In the genomic region with DNA sequence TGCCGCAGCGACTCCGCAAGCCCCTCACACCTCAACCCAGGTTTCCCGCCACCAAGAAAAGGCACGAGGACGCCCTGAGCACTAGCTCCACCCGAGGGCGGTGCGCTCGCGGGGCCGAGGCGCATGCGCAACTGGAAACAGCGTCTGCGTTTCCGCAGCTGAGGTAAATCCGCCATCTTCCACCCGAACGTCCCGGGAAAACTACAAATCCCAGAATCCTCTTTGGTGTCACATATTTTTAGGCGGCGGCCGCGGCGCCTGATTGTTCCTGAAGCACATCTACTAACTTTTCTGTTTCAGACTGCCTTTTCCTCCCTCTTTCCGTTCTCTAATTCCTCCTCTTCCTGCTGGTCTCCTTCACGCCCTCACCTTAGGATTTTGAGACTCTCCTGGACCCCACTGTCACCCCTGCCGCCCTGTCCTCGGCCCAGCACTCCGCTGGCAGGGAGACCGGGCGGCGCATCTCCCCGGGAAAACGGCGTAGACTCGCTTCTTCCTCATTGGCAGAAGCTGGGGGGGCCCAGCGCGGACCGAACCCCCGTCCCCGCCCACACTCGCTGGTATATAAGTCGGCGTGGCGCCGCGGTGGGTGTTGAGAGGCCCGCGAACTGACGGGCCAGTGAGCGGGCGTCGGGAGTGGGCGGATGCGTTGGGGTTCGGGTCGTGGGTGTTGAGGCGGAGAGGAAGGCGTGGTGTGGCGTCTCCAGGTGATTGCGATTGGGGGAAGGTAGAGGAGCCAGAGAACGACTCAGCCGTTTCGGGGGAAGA, we compare ENCODE assay signal across 1 cellular context.
TF ChIP-seq lines count a peak whose summit lies in the region.

ZCWPW1 (minus strand) TSS at position 505 of the 768 bp plus-strand sequence. CDS start 8,054 bp downstream, outside the sequence.

TF ChIP-seq in K562, 482 proteins besides CTCF, POLR2A, EP300 and RAD21 (continued from another document and continues in another):
- TF ChIP-seq, protein P1, sequence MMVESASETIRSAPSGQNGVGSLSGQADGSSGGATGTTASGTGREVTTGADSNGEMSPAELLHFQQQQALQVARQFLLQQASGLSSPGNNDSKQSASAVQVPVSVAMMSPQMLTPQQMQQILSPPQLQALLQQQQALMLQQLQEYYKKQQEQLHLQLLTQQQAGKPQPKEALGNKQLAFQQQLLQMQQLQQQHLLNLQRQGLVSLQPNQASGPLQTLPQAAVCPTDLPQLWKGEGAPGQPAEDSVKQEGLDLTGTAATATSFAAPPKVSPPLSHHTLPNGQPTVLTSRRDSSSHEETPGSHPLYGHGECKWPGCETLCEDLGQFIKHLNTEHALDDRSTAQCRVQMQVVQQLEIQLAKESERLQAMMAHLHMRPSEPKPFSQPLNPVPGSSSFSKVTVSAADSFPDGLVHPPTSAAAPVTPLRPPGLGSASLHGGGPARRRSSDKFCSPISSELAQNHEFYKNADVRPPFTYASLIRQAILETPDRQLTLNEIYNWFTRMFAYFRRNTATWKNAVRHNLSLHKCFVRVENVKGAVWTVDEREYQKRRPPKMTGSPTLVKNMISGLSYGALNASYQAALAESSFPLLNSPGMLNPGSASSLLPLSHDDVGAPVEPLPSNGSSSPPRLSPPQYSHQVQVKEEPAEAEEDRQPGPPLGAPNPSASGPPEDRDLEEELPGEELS (CRISPR knock-in tag; IDR thresholded peaks at IDR 0.05; ENCODE audit: borderline replicate concordance): peak; percentile 96; the same call in 1 of the 2 replicates
- no peak for TF ChIP-seq ZKSCAN8 (CRISPR knock-in tag; IDR thresholded peaks at IDR 0.05)
- TF ChIP-seq RBBP5 (IDR thresholded peaks at IDR 0.05; ENCODE audit: borderline replicate concordance, insufficient read depth, low read length, poor library complexity, severe bottlenecking): peak; percentile 34
- TF ChIP-seq ZNF280B (CRISPR knock-in tag; IDR thresholded peaks at IDR 0.05): 0 out of 2 replicates have a peak, but pooled peaks have one; percentile 17
- peak; percentile 40; the same call in 1 of the 2 replicates for TF ChIP-seq MECOM (CRISPR knock-in tag; IDR thresholded peaks at IDR 0.05)
- TF ChIP-seq SMARCC2 (IDR thresholded peaks at IDR 0.05; ENCODE audit: low read depth): peak; percentile 79
- TF ChIP-seq MTA2 (IDR thresholded peaks at IDR 0.05; ENCODE audit: low read depth): peak; percentile 58
- TF ChIP-seq, protein P2, sequence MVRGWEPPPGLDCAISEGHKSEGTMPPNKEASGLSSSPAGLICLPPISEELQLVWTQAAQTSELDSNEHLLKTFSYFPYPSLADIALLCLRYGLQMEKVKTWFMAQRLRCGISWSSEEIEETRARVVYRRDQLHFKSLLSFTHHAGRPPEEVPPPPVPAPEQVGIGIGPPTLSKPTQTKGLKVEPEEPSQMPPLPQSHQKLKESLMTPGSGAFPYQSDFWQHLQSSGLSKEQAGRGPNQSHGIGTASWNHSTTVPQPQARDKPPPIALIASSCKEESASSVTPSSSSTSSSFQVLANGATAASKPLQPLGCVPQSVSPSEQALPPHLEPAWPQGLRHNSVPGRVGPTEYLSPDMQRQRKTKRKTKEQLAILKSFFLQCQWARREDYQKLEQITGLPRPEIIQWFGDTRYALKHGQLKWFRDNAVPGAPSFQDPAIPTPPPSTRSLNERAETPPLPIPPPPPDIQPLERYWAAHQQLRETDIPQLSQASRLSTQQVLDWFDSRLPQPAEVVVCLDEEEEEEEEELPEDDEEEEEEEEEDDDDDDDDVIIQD (CRISPR knock-in tag; IDR thresholded peaks at IDR 0.05): no peak
- peak in 1 of 2 experiments; percentile 43; a peak in 2 of 4 replicates for TF ChIP-seq TBL1XR1 (IDR thresholded peaks at IDR 0.05; ENCODE audit: low read length in 2 of 2)
- peak; percentile 100 for TF ChIP-seq E2F6 (IDR thresholded peaks at IDR 0.05; ENCODE audit: borderline replicate concordance in 1 of 2, extremely low read depth in 1 of 2, insufficient read depth in 1 of 2, insufficient read length in 1 of 2, low read depth in 1 of 2, low read length in 1 of 2, poor library complexity in 1 of 2, severe bottlenecking in 1 of 2)
- TF ChIP-seq, protein P3, sequence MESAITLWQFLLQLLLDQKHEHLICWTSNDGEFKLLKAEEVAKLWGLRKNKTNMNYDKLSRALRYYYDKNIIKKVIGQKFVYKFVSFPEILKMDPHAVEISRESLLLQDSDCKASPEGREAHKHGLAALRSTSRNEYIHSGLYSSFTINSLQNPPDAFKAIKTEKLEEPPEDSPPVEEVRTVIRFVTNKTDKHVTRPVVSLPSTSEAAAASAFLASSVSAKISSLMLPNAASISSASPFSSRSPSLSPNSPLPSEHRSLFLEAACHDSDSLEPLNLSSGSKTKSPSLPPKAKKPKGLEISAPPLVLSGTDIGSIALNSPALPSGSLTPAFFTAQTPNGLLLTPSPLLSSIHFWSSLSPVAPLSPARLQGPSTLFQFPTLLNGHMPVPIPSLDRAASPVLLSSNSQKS (CRISPR knock-in tag; IDR thresholded peaks at IDR 0.05): peak; percentile 80; the same call in 1 of the 2 replicates
- TF ChIP-seq BACH1 (tag; IDR thresholded peaks at IDR 0.05): peak; percentile 86; the same call in 1 of the 2 replicates
- TF ChIP-seq KDM4B (IDR thresholded peaks at IDR 0.05; ENCODE audit: borderline replicate concordance in 2 of 2, low read depth in 1 of 2): peak in 1 of 2 experiments; percentile 67; a peak in 1 of 4 replicates
- TF ChIP-seq ZNF165 (CRISPR knock-in tag; IDR thresholded peaks at IDR 0.05; ENCODE audit: borderline replicate concordance): 0 out of 2 replicates have a peak, but pooled peaks have one; percentile 7
- no peak for TF ChIP-seq ZNF217 (CRISPR knock-in tag; IDR thresholded peaks at IDR 0.05)
- TF ChIP-seq DLX4 (CRISPR knock-in tag; IDR thresholded peaks at IDR 0.05): no peak
- peak; percentile 83; the same call in 1 of the 2 replicates for TF ChIP-seq FOXJ2 (tag; IDR thresholded peaks at IDR 0.05)
- peak; percentile 88; the same call in 1 of the 2 replicates for TF ChIP-seq HNRNPUL1 (IDR thresholded peaks at IDR 0.05; ENCODE audit: low read length)
- peak; percentile 41; the same call in 1 of the 2 replicates for TF ChIP-seq MEF2A (IDR thresholded peaks at IDR 0.05; ENCODE audit: control insufficient read depth, low read depth, low read length)
- TF ChIP-seq PATZ1 (CRISPR knock-in tag; IDR thresholded peaks at IDR 0.05; ENCODE audit: borderline replicate concordance): peak; percentile 86; the same call in 1 of the 2 replicates
- no peak for TF ChIP-seq MAFF (IDR thresholded peaks at IDR 0.05; ENCODE audit: low read length)
- TF ChIP-seq, protein P4, sequence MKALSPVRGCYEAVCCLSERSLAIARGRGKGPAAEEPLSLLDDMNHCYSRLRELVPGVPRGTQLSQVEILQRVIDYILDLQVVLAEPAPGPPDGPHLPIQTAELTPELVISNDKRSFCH (CRISPR knock-in tag; IDR thresholded peaks at IDR 0.05): no peak
- TF ChIP-seq, protein P4 (tag; IDR thresholded peaks at IDR 0.05): peak; percentile 70
- peak; percentile 77 for TF ChIP-seq TARDBP (IDR thresholded peaks at IDR 0.05)
- peak; percentile 89 for TF ChIP-seq RBM22 (IDR thresholded peaks at IDR 0.05; ENCODE audit: low read depth, low read length, poor library complexity, severe bottlenecking)
- TF ChIP-seq TAL1 (IDR thresholded peaks at IDR 0.05): no peak; the same call in 1 of the 2 replicates
- TF ChIP-seq, protein P5, sequence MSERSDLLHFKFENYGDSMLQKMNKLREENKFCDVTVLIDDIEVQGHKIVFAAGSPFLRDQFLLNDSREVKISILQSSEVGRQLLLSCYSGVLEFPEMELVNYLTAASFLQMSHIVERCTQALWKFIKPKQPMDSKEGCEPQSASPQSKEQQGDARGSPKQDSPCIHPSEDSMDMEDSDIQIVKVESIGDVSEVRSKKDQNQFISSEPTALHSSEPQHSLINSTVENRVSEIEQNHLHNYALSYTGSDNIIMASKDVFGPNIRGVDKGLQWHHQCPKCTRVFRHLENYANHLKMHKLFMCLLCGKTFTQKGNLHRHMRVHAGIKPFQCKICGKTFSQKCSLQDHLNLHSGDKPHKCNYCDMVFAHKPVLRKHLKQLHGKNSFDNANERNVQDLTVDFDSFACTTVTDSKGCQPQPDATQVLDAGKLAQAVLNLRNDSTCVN (CRISPR knock-in tag; IDR thresholded peaks at IDR 0.05): peak; percentile 99
- no peak for TF ChIP-seq BRF1 (IDR thresholded peaks at IDR 0.05; ENCODE audit: borderline replicate concordance, extremely low read depth, insufficient read length)
- TF ChIP-seq ZNF197 (CRISPR knock-in tag; IDR thresholded peaks at IDR 0.05; ENCODE audit: low read depth): no peak
- peak; percentile 67; the same call in 1 of the 2 replicates for TF ChIP-seq STAG1 (CRISPR knock-in tag; IDR thresholded peaks at IDR 0.05; ENCODE audit: borderline replicate concordance)
- TF ChIP-seq ZNF449 (CRISPR knock-in tag; IDR thresholded peaks at IDR 0.05): no peak
- peak; percentile 66; the same call in 1 of the 2 replicates for TF ChIP-seq PKNOX1 (IDR thresholded peaks at IDR 0.05)
- TF ChIP-seq BRF2 (IDR thresholded peaks at IDR 0.05; ENCODE audit: borderline replicate concordance, insufficient read depth, insufficient read length): no peak
